ENCODE assay signal across 11 cellular contexts in genomic region chr14:64709126-64709525, GRCh38. TPM values are rescaled to one million over a fixed set of nuclear protein-coding genes. Genes with fewer than 3 reads are reported as not detected.
DNase-seq lines count a peak whose midpoint lies in the region; ATAC-seq and TF ChIP-seq lines count a peak whose summit lies in the region.
"Had no signal": no experiment of that assay in that cellular context is flagged by ENCODE, and none has a peak within 500 bp of the region (broad histone marks: within the 10 kb centered on the region; RNA-seq: fewer than 3 reads in every experiment).

No MANE protein-coding gene starts in this region.

- no peak overlapping the region for H2AK5ac ChIP-seq in H9 (ENCODE audit: insufficient read length, low read length)

- DNase-seq in H9: no peak
- no peak for DNase-seq in activated CD4-positive, alpha-beta memory T cell treated with anti-CD3 and anti-CD28 coated beads for 36 hours
- no peak for DNase-seq in immature natural killer cell
- DNase-seq in Karpas-422: no peak
- no peak for DNase-seq in ecto neural progenitor cell (ENCODE audit: low spot score)
- DNase-seq in DMS114 treated with DMSO at 0.1 percent for 48 hours (lab: John Stamatoyannopoulos, UW; ENCODE audit: unreplicated experiment): no peak
- DNase-seq: activated gamma-delta T cell, foreskin fibroblast had no signal

- no peak overlapping the region for H3K14ac ChIP-seq in H9 (ENCODE audit: insufficient read depth, low read length)

- no peak overlapping the region for H2BK20ac ChIP-seq in H9 (ENCODE audit: low read depth, low read length, poor library complexity, severe bottlenecking)

- peak overlapping the region in 1 of 7 experiments; percentile 17 for H3K4me3 ChIP-seq in skin epidermis
- H3K4me3 ChIP-seq in Karpas-422 (ENCODE audit: low read length): no peak overlapping the region
- H3K4me3 ChIP-seq: SK-N-MC had no signal

- no peak overlapping the region for H4K8ac ChIP-seq in H9 (replicated peaks; ENCODE audit: insufficient read length, low read depth, low read length)

- no peak overlapping the region for H2BK15ac ChIP-seq in H9 (ENCODE audit: low read depth, low read length)

- H3K27me3 ChIP-seq in H9 (ENCODE audit: insufficient read depth, low read length) (no peaks in the 10 kb centered on the region), Karpas-422 (ENCODE audit: low read length) (peaks cover 7% of the 10 kb centered on the region; the same call in 1 of the 2 replicates)

- H3K27me3 Mint-ChIP-seq in H9 (ENCODE audit: low read depth) (peaks cover 15% of the 10 kb centered on the region), immature natural killer cell (ENCODE audit: low read depth in 3 of 3) (peaks cover 2 to 18% (median 5%) of the 10 kb centered on the region in 3 donors)
- H3K27me3 Mint-ChIP-seq in activated CD4-positive, alpha-beta memory T cell treated with anti-CD3 and anti-CD28 coated beads for 36 hours: no peaks in the 10 kb centered on the region

- no peak overlapping the region for H3K27ac ChIP-seq in H9 (ENCODE audit: insufficient read length, low read depth, low read length)
- H3K27ac ChIP-seq in skin epidermis: peak overlapping the region in 19 of 21 experiments; percentile 8 to 95 (median 72)
- H3K27ac ChIP-seq in Karpas-422 (ENCODE audit: low read length): no peak overlapping the region
- H3K27ac ChIP-seq: SK-N-MC had no signal

- H3K4me2 ChIP-seq in H9 (ENCODE audit: insufficient read depth, insufficient read length, low read length): peak overlapping the region; percentile 55
- H3K4me2 ChIP-seq in Karpas-422 (ENCODE audit: low read depth, low read length, poor library complexity, severe bottlenecking): no peak overlapping the region

- H3K79me1 ChIP-seq in H9 (ENCODE audit: insufficient read depth, low read depth, low read length, poor library complexity, severe bottlenecking): no peaks in the 10 kb centered on the region

- CTCF ChIA-PET in activated CD4-positive, alpha-beta memory T cell treated with anti-CD3 and anti-CD28 coated beads for 36 hours (lab: Charles Lee): interaction anchor here (0.7 to 3.1 kb wide), 8 partner anchors 9 to 198 kb away, joined by 3 to 13 read pairs (median 4); no protein-coding TSS in a partner anchor

- H3K9me2 ChIP-seq in Karpas-422 (replicated peaks; ENCODE audit: insufficient read depth, low read length): no peaks in the 10 kb centered on the region

- H2BK12ac ChIP-seq in H9 (ENCODE audit: insufficient read length, low read depth, low read length): no peak overlapping the region

- no peak overlapping the region for H3K56ac ChIP-seq in H9 (ENCODE audit: insufficient read length, low read depth, low read length)

- no peak overlapping the region for H3K18ac ChIP-seq in H9 (ENCODE audit: insufficient read length, low read depth, low read length)

- H3K9me3 ChIP-seq in H9 (ENCODE audit: control insufficient read depth, low read depth, low read length) (no peaks in the 10 kb centered on the region), Karpas-422 (ENCODE audit: low read length) (peaks cover 15% of the 10 kb centered on the region; the same call in 1 of the 2 replicates)

- WGBS in H9 (ENCODE audit: extremely low coverage, insufficient read length, low lambda C conversion rate): no CpG with 5 or more reads among the region's 5 CpGs

- peak overlapping the region in 1 of 3 experiments; percentile 92; a peak in 2 of 7 replicates for H3K27ac Mint-ChIP-seq in H9
- H3K27ac Mint-ChIP-seq in activated CD4-positive, alpha-beta memory T cell treated with anti-CD3 and anti-CD28 coated beads for 36 hours: peak overlapping the region; percentile 84
- H3K27ac Mint-ChIP-seq in immature natural killer cell: peak overlapping the region; percentile 93 to 100 (median 98)

- peaks cover 18% of the 10 kb centered on the region for H3K4me1 ChIP-seq in H9 (ENCODE audit: insufficient read depth, low read length)
- H3K4me1 ChIP-seq in Karpas-422 (ENCODE audit: low read length): no peaks in the 10 kb centered on the region

- no peak overlapping the region for H4K91ac ChIP-seq in H9 (ENCODE audit: insufficient read length, low read depth, low read length)

- no peak overlapping the region for H2BK120ac ChIP-seq in H9 (ENCODE audit: low read depth, low read length, poor library complexity, severe bottlenecking)

- intact Hi-C loops in activated CD4-positive, alpha-beta memory T cell treated with anti-CD3 and anti-CD28 coated beads for 36 hours (cut with micrococcal nuclease): loop anchor here (1.0 to 10.0 kb wide), 3 partner anchors 9 to 576 kb away; no protein-coding TSS in a partner anchor

- peaks cover 7% of the 10 kb centered on the region; the same call in 1 of the 2 replicates for H3K36me3 ChIP-seq in Karpas-422 (ENCODE audit: insufficient read depth, low read length)

- H3K23me2 ChIP-seq in H9 (ENCODE audit: insufficient read length, low read depth, low read length, poor library complexity, severe bottlenecking): peaks cover 22% of the 10 kb centered on the region

- H2AFZ ChIP-seq in H9 (ENCODE audit: low read length): no peak overlapping the region
- H2AFZ ChIP-seq in Karpas-422 (ENCODE audit: low read length): no peak overlapping the region

- H4K20me1 ChIP-seq in H9 (ENCODE audit: control insufficient read depth, insufficient read depth, insufficient read length): no peaks in the 10 kb centered on the region
- no peaks in the 10 kb centered on the region for H4K20me1 ChIP-seq in Karpas-422 (ENCODE audit: insufficient read depth, low read depth, low read length)

- H3K9me3 Mint-ChIP-seq in H9: peaks cover 22 to 25% of the 10 kb centered on the region in 2 experiments
- H3K9me3 Mint-ChIP-seq in activated CD4-positive, alpha-beta memory T cell treated with anti-CD3 and anti-CD28 coated beads for 36 hours: peaks cover 15% of the 10 kb centered on the region
- peaks cover 0 to 3% (median 0%) of the 10 kb centered on the region in 6 donors for H3K9me3 Mint-ChIP-seq in immature natural killer cell

- POLR2A ChIA-PET in activated CD4-positive, alpha-beta memory T cell treated with anti-CD3 and anti-CD28 coated beads for 36 hours (lab: Charles Lee): interaction anchor here (0.6 to 1.0 kb wide), 3 partner anchors 17 to 35 kb away, joined by 3 to 6 read pairs (median 3); no protein-coding TSS in a partner anchor

- H3K79me2 ChIP-seq in H9 (ENCODE audit: insufficient read depth, low read length): peaks cover 19% of the 10 kb centered on the region; the same call in 1 of the 2 replicates
- H3K79me2 ChIP-seq in Karpas-422 (ENCODE audit: low read length): no peaks in the 10 kb centered on the region

- H4K5ac ChIP-seq in H9 (ENCODE audit: insufficient read length, low read depth, low read length): no peak overlapping the region

- no peak overlapping the region for H3T11ph ChIP-seq in H9 (ENCODE audit: low read length)

- H3K4me3 Mint-ChIP-seq in H9 (peak overlapping the region in 1 of 2 experiments; percentile 87; a peak in 4 of 5 replicates), immature natural killer cell (peak overlapping the region; percentile 91 to 97 (median 95))
- H3K4me3 Mint-ChIP-seq in activated CD4-positive, alpha-beta memory T cell treated with anti-CD3 and anti-CD28 coated beads for 36 hours: peak overlapping the region; percentile 58

- TF ChIP-seq CTCF in H9 (conservative IDR thresholded peaks at IDR 0.05): no peak

- no peak for ATAC-seq in HG03025 (IDR thresholded peaks at IDR 0.05; ENCODE audit: low FRiP score, unreplicated experiment)

- H3K9ac ChIP-seq in H9 (ENCODE audit: extremely low read depth, insufficient read length, low read length) (no peak overlapping the region), Karpas-422 (ENCODE audit: low read length) (no peak overlapping the region)

- H3K4me1 Mint-ChIP-seq in H9 (peaks cover 52 to 59% of the 10 kb centered on the region in 2 experiments), immature natural killer cell (peaks cover 88 to 89% of the 10 kb centered on the region in 2 donors)
- H3K4me1 Mint-ChIP-seq in activated CD4-positive, alpha-beta memory T cell treated with anti-CD3 and anti-CD28 coated beads for 36 hours (ENCODE audit: low read depth): peaks cover 69% of the 10 kb centered on the region

- no peak overlapping the region for H3K4ac ChIP-seq in H9 (ENCODE audit: low read depth, low read length)

- H3K36me3 Mint-ChIP-seq in H9 (ENCODE audit: insufficient read depth in 1 of 3, low read depth in 3 of 3) (peaks cover 33 to 36% (median 33%) of the 10 kb centered on the region in 3 experiments), immature natural killer cell (peaks cover 4 to 17% (median 8%) of the 10 kb centered on the region in 3 donors)
- peaks cover 8% of the 10 kb centered on the region for H3K36me3 Mint-ChIP-seq in activated CD4-positive, alpha-beta memory T cell treated with anti-CD3 and anti-CD28 coated beads for 36 hours

- no peak overlapping the region for H3K23ac ChIP-seq in H9 (ENCODE audit: insufficient read length, low read depth, low read length)

- no peak overlapping the region for H2BK5ac ChIP-seq in H9 (ENCODE audit: insufficient read length, low read length)

RNA-seq across cellular contexts. Expression of gene PLEKHG3, which starts 4.9 kb away (rescaled TPM):
- total RNA-seq in H9 (2021): 48.5 and 49.5 TPM in 2 replicates
- 10 to 100 TPM; 20.1 to 22.6 TPM for total RNA-seq in activated CD4-positive, alpha-beta memory T cell treated with anti-CD3 and anti-CD28 coated beads for 36 hours
- 100 to 1,000 TPM in 1 of 3 donors, 10 to 100 TPM in 2; 36.8 to 216 (median 71.4) TPM for polyA plus RNA-seq in immature natural killer cell
- not detected in 2 replicates for total RNA-seq in Karpas-422 (2014; rRNA removed; shearing (Covaris generic); ENCODE audit: low replicate concordance)

Comparison
In these comparisons a context has a peak if more than half of its experiments do, and no peak if none do; other contexts are left out.
1. H3K27ac ChIP-seq: peak in skin epidermis (19 of 21); none in H9 (single experiment) and Karpas-422 (single experiment).
2. RNA of gene PLEKHG3, which starts 4.9 kb away (total RNA-seq): 48.5 to 49.5 TPM in H9 and 20.1 to 22.6 TPM in activated CD4-positive, alpha-beta memory T cell treated with anti-CD3 and anti-CD28 coated beads for 36 hours; not detected in Karpas-422; every median in the first group is over 10 times any median in the second.